Comparison of ENCODE assay signal across 8 cellular contexts in the genomic region with DNA sequence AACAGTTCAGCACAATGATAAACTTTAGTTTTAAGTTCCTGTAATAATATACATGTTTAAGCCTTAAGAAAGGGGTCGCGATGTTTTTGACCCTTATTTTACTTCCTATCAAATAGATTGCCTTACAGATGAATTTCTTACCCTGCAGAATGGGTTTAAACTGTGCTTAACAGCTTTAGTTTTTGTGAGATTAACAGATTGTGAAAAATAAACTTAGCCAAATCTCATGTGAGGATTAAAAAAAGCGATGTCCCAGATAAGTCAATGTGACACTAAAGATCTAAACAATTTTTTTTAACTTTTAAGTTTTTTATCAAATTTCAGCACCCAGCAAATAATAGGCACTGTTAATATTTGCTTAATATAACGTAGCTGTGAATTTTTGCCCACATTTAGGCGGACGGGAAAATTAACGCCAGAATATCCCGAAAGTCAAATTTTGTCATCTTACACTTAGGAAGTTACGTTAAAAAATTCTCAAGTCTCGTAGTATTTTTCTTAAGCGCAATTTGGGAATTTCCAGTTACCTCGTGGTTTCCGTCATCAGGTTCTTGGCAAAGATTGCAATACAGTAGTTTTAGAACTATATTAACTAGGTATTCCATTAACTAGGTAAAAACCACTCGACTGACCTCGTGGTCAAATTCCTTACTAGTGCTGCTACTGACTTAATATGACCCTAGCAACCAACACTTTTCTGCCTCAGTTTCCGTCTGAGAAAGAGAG. TPM values are rescaled to one million over a fixed set of nuclear protein-coding genes. Genes with fewer than 3 reads are reported as not detected.
DNase-seq lines count a peak whose midpoint lies in the region; ATAC-seq and TF ChIP-seq lines count a peak whose summit lies in the region.

No MANE protein-coding gene starts in this region.

- WGBS in gastroesophageal sphincter (ENCODE audit: low coverage in 1 of 2), 2 donors = 0% methylated on average over 14 to 16 of the region's 16 CpGs

- H3K36me3 ChIP-seq in HAP-1 (replicated peaks) (peaks cover 60% of the 10 kb centered on the region), gastroesophageal sphincter (peaks cover 0 to 29% of the 10 kb centered on the region in 2 donors)

- no peaks in the 10 kb centered on the region for H3K27me3 ChIP-seq in HAP-1 (ENCODE audit: low read depth)
- no peaks in the 10 kb centered on the region for H3K27me3 ChIP-seq in gastroesophageal sphincter

- peaks cover 34% of the 10 kb centered on the region for H3K4me1 ChIP-seq in HAP-1
- H3K4me1 ChIP-seq in gastroesophageal sphincter = peaks cover 17 to 54% (median 35%) of the 10 kb centered on the region in 3 donors

- no peaks in the 10 kb centered on the region for H3K27me3 Mint-ChIP-seq in T-helper 17 cell

- peaks cover 9% of the 10 kb centered on the region for H3K36me3 Mint-ChIP-seq in T-helper 17 cell (ENCODE audit: low read depth)

- no peak for DNase-seq in HAP-1 (ENCODE audit: low spot score in 2 of 2)
- no peak for DNase-seq in T-helper 17 cell
- DNase-seq in skeletal muscle cell (ENCODE audit: low read depth) = no peak
- DNase-seq in NCI-H146 treated with DMSO at 0.1 percent for 48 hours (lab: John Stamatoyannopoulos, UW; ENCODE audit: unreplicated experiment) = no peak
- no peak for DNase-seq in iPS-NIHi11 (ENCODE audit: low spot score)

- H3K27ac Mint-ChIP-seq in T-helper 17 cell = peak overlapping the region; percentile 100

- TF ChIP-seq POLR2A in gastroesophageal sphincter (IDR thresholded peaks at IDR 0.05) = no peak

- in situ Hi-C loops in HAP-1 (cut with MboI; ENCODE audit: low sequenced_read_pairs) = no loop called here

- H3K9me3 ChIP-seq in HAP-1 (no peaks in the 10 kb centered on the region), T-helper 17 cell (ENCODE audit: control insufficient read depth, low read length, poor library complexity, severe bottlenecking) (no peaks in the 10 kb centered on the region), gastroesophageal sphincter (no peaks in the 10 kb centered on the region)

- TF ChIP-seq EP300 in gastroesophageal sphincter (IDR thresholded peaks at IDR 0.05) = no peak

- H3K4me1 Mint-ChIP-seq in T-helper 17 cell = peaks cover 46% of the 10 kb centered on the region

- H3K4me3 ChIP-seq in HAP-1 (peak overlapping the region; percentile 86), gastroesophageal sphincter (peak overlapping the region; percentile 71 to 94), skeletal muscle cell (ENCODE audit: low read depth, low read length) (peak overlapping the region; percentile 99)

- ATAC-seq in T-helper 17 cell (no peak), gastroesophageal sphincter (no peak), HG02610 (IDR thresholded peaks at IDR 0.05; ENCODE audit: unreplicated experiment) (no peak), GM21367 (IDR thresholded peaks at IDR 0.05; ENCODE audit: unreplicated experiment) (no peak)

- no peak for TF ChIP-seq CTCF in gastroesophageal sphincter (IDR thresholded peaks at IDR 0.05)

- H3K27ac ChIP-seq in gastroesophageal sphincter = peak overlapping the region; percentile 90 to 99 (median 92)

- H3K4me3 Mint-ChIP-seq in T-helper 17 cell = peak overlapping the region; percentile 99

RNA-seq across cellular contexts. Expression of gene HNRNPC, which starts 1.2 kb away (rescaled TPM):
- total RNA-seq in T-helper 17 cell = 100 to 1,000 TPM; 576 to 580 TPM
- 100 to 1,000 TPM; 356 to 544 (median 505) TPM for total RNA-seq in gastroesophageal sphincter

RNA-seq across cellular contexts. Expression of gene RPGRIP1, which starts 11.8 kb away (rescaled TPM):
- total RNA-seq in T-helper 17 cell (under 1 TPM in 1 of 2 donors, not detected in 1; 0.94 TPM), gastroesophageal sphincter (under 1 TPM in 3 of 4 donors, not detected in 1; 0.13 to 0.62 (median 0.23) TPM)
